8 cellular contexts compared by ENCODE assay signal in the genomic region with DNA sequence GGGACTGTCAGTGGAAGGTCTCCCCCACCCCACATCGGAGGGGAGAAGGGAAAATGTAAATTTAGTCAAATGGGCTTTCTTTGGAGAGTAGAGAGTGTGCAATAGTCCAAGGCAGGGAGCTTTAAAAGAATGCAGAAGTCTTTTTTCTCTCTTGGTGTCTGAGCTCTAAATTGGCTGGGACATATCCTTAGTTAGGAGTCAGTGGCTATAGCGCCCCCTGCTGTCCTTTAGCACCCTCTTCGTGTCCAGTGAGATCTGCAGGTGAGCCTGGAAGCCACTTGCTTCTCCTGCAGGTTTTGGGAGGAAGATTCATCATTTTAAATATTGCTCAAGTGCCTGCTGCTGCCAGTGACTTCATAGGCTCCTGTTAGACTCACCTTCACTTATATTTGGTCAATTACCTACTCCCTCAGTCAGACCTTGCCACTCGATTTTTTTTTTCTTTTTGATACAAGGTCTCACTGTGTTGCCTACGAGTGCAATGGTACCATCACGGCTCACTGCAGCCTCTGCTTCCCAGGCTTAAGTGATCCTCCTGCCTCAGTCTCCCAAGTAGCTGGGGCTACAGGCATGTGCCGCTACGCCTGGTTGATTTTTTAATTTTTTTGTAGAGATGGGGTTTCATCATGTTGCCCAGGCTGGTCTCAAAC.
A peak's percentile ranks its signal among the peaks of the same experiment; 100 is the strongest.
DNase-seq lines count a peak whose midpoint lies in the region; ATAC-seq, FAIRE-seq and TF ChIP-seq lines count a peak whose summit lies in the region.

No MANE protein-coding gene starts in this region.

- H3K4me3 Mint-ChIP-seq in activated naive CD4-positive, alpha-beta T cell treated with anti-CD3 and anti-CD28 coated beads, Interleukin-2, amount 10 ng/mL, durations not matched to agents 7 days and 5 days, result no peak overlapping the region
- H3K4me3 Mint-ChIP-seq in progenitor cell of endocrine pancreas (ENCODE audit: low read depth), result no peak overlapping the region

- no peak for FAIRE-seq in urothelium cell line (lab: Jason Lieb, UNC)

- TF ChIP-seq CTCF in LNCAP (IDR thresholded peaks at IDR 0.05) (peak; percentile 83), progenitor cell of endocrine pancreas (IDR thresholded peaks at IDR 0.05; ENCODE audit: unreplicated experiment) (peak; percentile 89)

- in situ Hi-C loops in SK-MEL-5 (cut with HindIII; ENCODE audit: low pct_unique_long_range_greater_than_20kb, low sequenced_read_pairs), result no loop called here

- CTCF ChIA-PET in activated naive CD4-positive, alpha-beta T cell treated with anti-CD3 and anti-CD28 coated beads, Interleukin-2, amount 10 ng/mL, durations not matched to agents 7 days and 5 days (lab: Charles Lee), result interaction anchor here (0.7 to 15.7 kb wide), 36 partner anchors 9 to 328 kb away, joined by 3 to 303 read pairs (median 4); partner anchors contain the start of gene PRKCB

- no peaks in the 10 kb centered on the region for H3K9me3 Mint-ChIP-seq in activated naive CD4-positive, alpha-beta T cell treated with anti-CD3 and anti-CD28 coated beads, Interleukin-2, amount 10 ng/mL, durations not matched to agents 7 days and 5 days
- no peaks in the 10 kb centered on the region for H3K9me3 Mint-ChIP-seq in progenitor cell of endocrine pancreas (ENCODE audit: low read depth)

- no peak for ATAC-seq in HG03039 (IDR thresholded peaks at IDR 0.05; ENCODE audit: unreplicated experiment)

- H3K27ac Mint-ChIP-seq in activated naive CD4-positive, alpha-beta T cell treated with anti-CD3 and anti-CD28 coated beads, Interleukin-2, amount 10 ng/mL, durations not matched to agents 7 days and 5 days, result no peak overlapping the region
- H3K27ac Mint-ChIP-seq in progenitor cell of endocrine pancreas, result no peak overlapping the region

- H3K36me3 Mint-ChIP-seq in activated naive CD4-positive, alpha-beta T cell treated with anti-CD3 and anti-CD28 coated beads, Interleukin-2, amount 10 ng/mL, durations not matched to agents 7 days and 5 days, result peaks cover 13% of the 10 kb centered on the region
- H3K36me3 Mint-ChIP-seq in progenitor cell of endocrine pancreas (ENCODE audit: insufficient read depth), result no peaks in the 10 kb centered on the region

- intact Hi-C loops in head of caudate nucleus (cut with DNase I), result loop anchor here (5.0 kb wide), 1 partner anchor 208 kb away; no protein-coding TSS in a partner anchor

- DNase-seq in GM03348 (ENCODE audit: low spot score) (peak; percentile 81), SK-MEL-5 (ENCODE audit: low read depth, low spot score) (peak; percentile 80), head of caudate nucleus (peak; percentile 61 to 93 (median 85)), progenitor cell of endocrine pancreas (ENCODE audit: low spot score, unreplicated experiment) (peak; percentile 44), urothelium cell line (ENCODE audit: low spot score) (peak; percentile 48)
- peak; percentile 88 for DNase-seq in activated naive CD4-positive, alpha-beta T cell treated with anti-CD3 and anti-CD28 coated beads, Interleukin-2, amount 10 ng/mL, durations not matched to agents 7 days and 5 days

- H3K27me3 Mint-ChIP-seq in activated naive CD4-positive, alpha-beta T cell treated with anti-CD3 and anti-CD28 coated beads, Interleukin-2, amount 10 ng/mL, durations not matched to agents 7 days and 5 days, result no peaks in the 10 kb centered on the region
- H3K27me3 Mint-ChIP-seq in progenitor cell of endocrine pancreas, result peaks cover 43% of the 10 kb centered on the region

- H3K4me1 Mint-ChIP-seq in activated naive CD4-positive, alpha-beta T cell treated with anti-CD3 and anti-CD28 coated beads, Interleukin-2, amount 10 ng/mL, durations not matched to agents 7 days and 5 days, result peaks cover 55% of the 10 kb centered on the region
- no peaks in the 10 kb centered on the region for H3K4me1 Mint-ChIP-seq in progenitor cell of endocrine pancreas (ENCODE audit: low read depth)
